17 cellular contexts compared by ENCODE assay signal in the genomic region with DNA sequence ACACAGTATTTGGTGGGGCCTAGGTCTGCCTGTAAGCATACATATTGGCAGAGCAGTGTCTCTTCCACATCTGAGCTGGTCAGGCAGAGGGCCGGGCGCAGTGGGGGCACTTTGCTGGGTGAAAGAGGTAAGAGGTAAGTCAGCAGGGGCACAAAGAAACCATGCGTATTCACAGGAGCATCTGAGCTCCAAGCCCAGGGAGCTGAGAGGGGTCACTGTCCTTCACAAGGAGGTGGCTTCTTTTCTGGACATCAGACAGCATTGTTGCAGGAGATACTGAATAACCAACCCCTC.
A peak's percentile ranks its signal among the peaks of the same experiment; 100 is the strongest.
DNase-seq lines count a peak whose midpoint lies in the region; ATAC-seq and TF ChIP-seq lines count a peak whose summit lies in the region.
"Had no signal": no experiment of that assay in that cellular context is flagged by ENCODE, and none has a peak within 500 bp of the region (broad histone marks: within the 10 kb centered on the region; RNA-seq: fewer than 3 reads in every experiment).

No MANE protein-coding gene starts in this region.

- no peak for DNase-seq in H9
- no peak for DNase-seq in chondrocyte (ENCODE audit: low spot score)
- DNase-seq in sciatic nerve (ENCODE audit: low spot score): peak; percentile 30
- no peak for DNase-seq in DMS 273 (lab: John Stamatoyannopoulos, UW; ENCODE audit: unreplicated experiment)
- DNase-seq in activated naive CD4-positive, alpha-beta T cell treated with anti-CD3 and anti-CD28 coated beads for 36 hours: no peak
- no peak for DNase-seq in NCI-H2227 treated with DMSO at 0.1 percent for 48 hours (lab: John Stamatoyannopoulos, UW)
- DNase-seq in effector memory CD8-positive, alpha-beta T cell: no peak
- DNase-seq: ACHN, DMS 273 treated with DMSO at 0.1 percent for 48 hours, DND-41, KBM-7, NCI-H1417, NCI-H187, PC-9 had no signal

- H4K91ac ChIP-seq in H9 (ENCODE audit: insufficient read length, low read depth, low read length): no peak overlapping the region

- H3K4me2 ChIP-seq in H9 (ENCODE audit: insufficient read depth, insufficient read length, low read length): no peak overlapping the region
- H3K4me2 ChIP-seq: PC-9 had no signal

- H4K8ac ChIP-seq in H9 (replicated peaks; ENCODE audit: insufficient read length, low read depth, low read length): no peak overlapping the region

- no peak overlapping the region for H2BK15ac ChIP-seq in H9 (ENCODE audit: low read depth, low read length)

- no CpG with 5 or more reads among the region's 3 CpGs for WGBS in H9 (ENCODE audit: extremely low coverage, insufficient read length, low lambda C conversion rate)

- H3K4me1 ChIP-seq in H9 (ENCODE audit: insufficient read depth, low read length): peaks cover 6% of the 10 kb centered on the region; the same call in 1 of the 2 replicates

- no peak overlapping the region for H4K5ac ChIP-seq in H9 (ENCODE audit: insufficient read length, low read depth, low read length)

- ATAC-seq in sciatic nerve: peak; percentile 20
- ATAC-seq in effector memory CD8-positive, alpha-beta T cell (replicated peaks): no peak

- H2BK20ac ChIP-seq in H9 (ENCODE audit: low read depth, low read length, poor library complexity, severe bottlenecking): no peak overlapping the region

- no peak overlapping the region for H3K27ac ChIP-seq in H9 (ENCODE audit: insufficient read length, low read depth, low read length)
- H3K27ac ChIP-seq: PC-9, RWPE1 had no signal

- peak overlapping the region in 2 of 3 experiments; percentile 30 to 82; a peak in 1 of 7 replicates for H3K27ac Mint-ChIP-seq in H9
- H3K27ac Mint-ChIP-seq in chondrocyte (ENCODE audit: unreplicated experiment): peak overlapping the region; percentile 73
- H3K27ac Mint-ChIP-seq in nephron: peak overlapping the region in 2 of 3 experiments; percentile 37 to 45
- no peak overlapping the region for H3K27ac Mint-ChIP-seq in activated naive CD4-positive, alpha-beta T cell treated with anti-CD3 and anti-CD28 coated beads for 36 hours
- no peak overlapping the region for H3K27ac Mint-ChIP-seq in effector memory CD8-positive, alpha-beta T cell
- H3K27ac Mint-ChIP-seq: CD14-positive monocyte had no signal

- H3K56ac ChIP-seq in H9 (ENCODE audit: insufficient read length, low read depth, low read length): no peak overlapping the region

- no peaks in the 10 kb centered on the region for H3K23me2 ChIP-seq in H9 (ENCODE audit: insufficient read length, low read depth, low read length, poor library complexity, severe bottlenecking)

- no peak overlapping the region for H2BK120ac ChIP-seq in H9 (ENCODE audit: low read depth, low read length, poor library complexity, severe bottlenecking)

- H3K9me3 Mint-ChIP-seq in H9 (peaks cover 8 to 14% of the 10 kb centered on the region in 2 experiments), chondrocyte (ENCODE audit: low read depth) (no peaks in the 10 kb centered on the region), nephron (peaks cover 3% of the 10 kb centered on the region)
- no peaks in the 10 kb centered on the region for H3K9me3 Mint-ChIP-seq in activated naive CD4-positive, alpha-beta T cell treated with anti-CD3 and anti-CD28 coated beads for 36 hours
- no peaks in the 10 kb centered on the region for H3K9me3 Mint-ChIP-seq in effector memory CD8-positive, alpha-beta T cell
- H3K9me3 Mint-ChIP-seq: CD14-positive monocyte had no signal

- no peaks in the 10 kb centered on the region for H3K9me3 ChIP-seq in H9 (ENCODE audit: control insufficient read depth, low read depth, low read length)

- no peak overlapping the region for H3T11ph ChIP-seq in H9 (ENCODE audit: low read length)

- no peak overlapping the region for H3K14ac ChIP-seq in H9 (ENCODE audit: insufficient read depth, low read length)

- peaks cover 7% of the 10 kb centered on the region for H3K79me1 ChIP-seq in H9 (ENCODE audit: insufficient read depth, low read depth, low read length, poor library complexity, severe bottlenecking)

- no peak overlapping the region for H3K9ac ChIP-seq in H9 (ENCODE audit: extremely low read depth, insufficient read length, low read length)

- peaks cover 3% of the 10 kb centered on the region for H4K20me1 ChIP-seq in H9 (ENCODE audit: control insufficient read depth, insufficient read depth, insufficient read length)

- no peak overlapping the region for H2BK5ac ChIP-seq in H9 (ENCODE audit: insufficient read length, low read length)

- CTCF ChIA-PET in activated naive CD4-positive, alpha-beta T cell treated with anti-CD3 and anti-CD28 coated beads for 36 hours (lab: Charles Lee): interaction anchor here (0.6 kb wide), 1 partner anchor 27 kb away, joined by 3 read pairs; no protein-coding TSS in a partner anchor

- intact Hi-C loops in sciatic nerve (cut with DNase I): no loop called here
- intact Hi-C loops in activated naive CD4-positive, alpha-beta T cell treated with anti-CD3 and anti-CD28 coated beads for 36 hours (cut with micrococcal nuclease): no loop called here

- H2AK5ac ChIP-seq in H9 (ENCODE audit: insufficient read length, low read length): no peak overlapping the region

- peaks cover 12% of the 10 kb centered on the region; the same call in 1 of the 2 replicates for H3K79me2 ChIP-seq in H9 (ENCODE audit: insufficient read depth, low read length)

- H3K4me3 Mint-ChIP-seq in H9 (no peak overlapping the region), chondrocyte (ENCODE audit: unreplicated experiment) (no peak overlapping the region), nephron (no peak overlapping the region)
- no peak overlapping the region for H3K4me3 Mint-ChIP-seq in activated naive CD4-positive, alpha-beta T cell treated with anti-CD3 and anti-CD28 coated beads for 36 hours
- no peak overlapping the region for H3K4me3 Mint-ChIP-seq in effector memory CD8-positive, alpha-beta T cell
- H3K4me3 Mint-ChIP-seq: CD14-positive monocyte had no signal

- H3K4ac ChIP-seq in H9 (ENCODE audit: low read depth, low read length): no peak overlapping the region

- TF ChIP-seq CTCF in H9 (conservative IDR thresholded peaks at IDR 0.05): no peak
- TF ChIP-seq CTCF in chondrocyte (IDR thresholded peaks at IDR 0.05): no peak
- no peak for TF ChIP-seq CTCF in nephron (IDR thresholded peaks at IDR 0.05; ENCODE audit: unreplicated experiment in 3 of 3)

- no peaks in the 10 kb centered on the region for H3K27me3 Mint-ChIP-seq in H9 (ENCODE audit: low read depth)
- no peaks in the 10 kb centered on the region for H3K27me3 Mint-ChIP-seq in chondrocyte (ENCODE audit: low read depth)
- H3K27me3 Mint-ChIP-seq in nephron (ENCODE audit: low read depth): no peaks in the 10 kb centered on the region
- H3K27me3 Mint-ChIP-seq in activated naive CD4-positive, alpha-beta T cell treated with anti-CD3 and anti-CD28 coated beads for 36 hours (ENCODE audit: low read depth): peaks cover 3% of the 10 kb centered on the region
- no peaks in the 10 kb centered on the region for H3K27me3 Mint-ChIP-seq in effector memory CD8-positive, alpha-beta T cell

- H3K36me3 Mint-ChIP-seq in H9 (ENCODE audit: insufficient read depth in 1 of 3, low read depth in 3 of 3): peaks cover 6 to 19% (median 14%) of the 10 kb centered on the region in 3 experiments; a peak in 6 of 7 replicates
- no peaks in the 10 kb centered on the region for H3K36me3 Mint-ChIP-seq in chondrocyte (ENCODE audit: low read depth)
- H3K36me3 Mint-ChIP-seq in nephron (ENCODE audit: low read depth): peaks cover 4% of the 10 kb centered on the region
- H3K36me3 Mint-ChIP-seq in activated naive CD4-positive, alpha-beta T cell treated with anti-CD3 and anti-CD28 coated beads for 36 hours (ENCODE audit: low read depth): no peaks in the 10 kb centered on the region
- H3K36me3 Mint-ChIP-seq in effector memory CD8-positive, alpha-beta T cell (ENCODE audit: insufficient read depth): peaks cover 6% of the 10 kb centered on the region
- H3K36me3 Mint-ChIP-seq: CD14-positive monocyte had no signal

- H3K4me1 Mint-ChIP-seq in H9: peaks cover 38 to 49% of the 10 kb centered on the region in 2 experiments
- H3K4me1 Mint-ChIP-seq in chondrocyte (ENCODE audit: low read depth): peaks cover 12% of the 10 kb centered on the region
- H3K4me1 Mint-ChIP-seq in nephron: peaks cover 10% of the 10 kb centered on the region
- no peaks in the 10 kb centered on the region for H3K4me1 Mint-ChIP-seq in activated naive CD4-positive, alpha-beta T cell treated with anti-CD3 and anti-CD28 coated beads for 36 hours (ENCODE audit: low read depth)
- peaks cover 16 to 50% of the 10 kb centered on the region in 2 donors for H3K4me1 Mint-ChIP-seq in effector memory CD8-positive, alpha-beta T cell (ENCODE audit: low read depth in 2 of 2)
- H3K4me1 Mint-ChIP-seq: CD14-positive monocyte had no signal

- no peak overlapping the region for H3K23ac ChIP-seq in H9 (ENCODE audit: insufficient read length, low read depth, low read length)

- H2AFZ ChIP-seq in H9 (ENCODE audit: low read length): no peak overlapping the region
- H2AFZ ChIP-seq: PC-9 had no signal

- no peaks in the 10 kb centered on the region for H3K27me3 ChIP-seq in H9 (ENCODE audit: insufficient read depth, low read length)

- H3K18ac ChIP-seq in H9 (ENCODE audit: insufficient read length, low read depth, low read length): no peak overlapping the region

- no peak overlapping the region for H2BK12ac ChIP-seq in H9 (ENCODE audit: insufficient read length, low read depth, low read length)

Comparison
In these comparisons a context has a peak if more than half of its experiments do, and no peak if none do; other contexts are left out.
1. H3K27ac Mint-ChIP-seq: peak in H9 (2 of 3), chondrocyte (single experiment) and nephron (2 of 3); none in activated naive CD4-positive, alpha-beta T cell treated with anti-CD3 and anti-CD28 coated beads for 36 hours (single experiment) and effector memory CD8-positive, alpha-beta T cell (0 of 2).